ENCODE assay signal across 1 cellular context in genomic region chr12:47397664-47398281, GRCh38.
TF ChIP-seq lines count a peak whose summit lies in the region.

No MANE protein-coding gene starts in this region.

TF ChIP-seq in WTC11, 78 proteins besides CTCF, POLR2A, EP300 and RAD21 (continued from another document):
- TF ChIP-seq, protein P1, sequence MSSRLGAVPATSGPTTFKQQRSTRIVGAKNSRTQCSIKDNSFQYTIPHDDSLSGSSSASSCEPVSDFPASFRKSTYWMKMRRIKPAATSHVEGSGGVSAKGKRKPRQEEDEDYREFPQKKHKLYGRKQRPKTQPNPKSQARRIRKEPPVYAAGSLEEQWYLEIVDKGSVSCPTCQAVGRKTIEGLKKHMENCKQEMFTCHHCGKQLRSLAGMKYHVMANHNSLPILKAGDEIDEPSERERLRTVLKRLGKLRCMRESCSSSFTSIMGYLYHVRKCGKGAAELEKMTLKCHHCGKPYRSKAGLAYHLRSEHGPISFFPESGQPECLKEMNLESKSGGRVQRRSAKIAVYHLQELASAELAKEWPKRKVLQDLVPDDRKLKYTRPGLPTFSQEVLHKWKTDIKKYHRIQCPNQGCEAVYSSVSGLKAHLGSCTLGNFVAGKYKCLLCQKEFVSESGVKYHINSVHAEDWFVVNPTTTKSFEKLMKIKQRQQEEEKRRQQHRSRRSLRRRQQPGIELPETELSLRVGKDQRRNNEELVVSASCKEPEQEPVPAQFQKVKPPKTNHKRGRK (CRISPR knock-in tag; IDR thresholded peaks at IDR 0.05; ENCODE audit: borderline replicate concordance): no peak
- TF ChIP-seq SP1 (CRISPR knock-in tag; conservative IDR thresholded peaks at IDR 0.05) (no peak), SMAD4 (CRISPR knock-in tag; IDR thresholded peaks at IDR 0.05) (no peak), TEAD4 (CRISPR knock-in tag; IDR thresholded peaks at IDR 0.05) (no peak), IRF2 (CRISPR knock-in tag; IDR thresholded peaks at IDR 0.05; ENCODE audit: borderline replicate concordance, low read depth) (no peak)
- TF ChIP-seq, protein P2, sequence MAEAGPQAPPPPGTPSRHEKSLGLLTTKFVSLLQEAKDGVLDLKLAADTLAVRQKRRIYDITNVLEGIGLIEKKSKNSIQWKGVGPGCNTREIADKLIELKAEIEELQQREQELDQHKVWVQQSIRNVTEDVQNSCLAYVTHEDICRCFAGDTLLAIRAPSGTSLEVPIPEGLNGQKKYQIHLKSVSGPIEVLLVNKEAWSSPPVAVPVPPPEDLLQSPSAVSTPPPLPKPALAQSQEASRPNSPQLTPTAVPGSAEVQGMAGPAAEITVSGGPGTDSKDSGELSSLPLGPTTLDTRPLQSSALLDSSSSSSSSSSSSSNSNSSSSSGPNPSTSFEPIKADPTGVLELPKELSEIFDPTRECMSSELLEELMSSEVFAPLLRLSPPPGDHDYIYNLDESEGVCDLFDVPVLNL (CRISPR knock-in tag; IDR thresholded peaks at IDR 0.05; ENCODE audit: borderline replicate concordance, low read depth): no peak
- TF ChIP-seq, protein P3, sequence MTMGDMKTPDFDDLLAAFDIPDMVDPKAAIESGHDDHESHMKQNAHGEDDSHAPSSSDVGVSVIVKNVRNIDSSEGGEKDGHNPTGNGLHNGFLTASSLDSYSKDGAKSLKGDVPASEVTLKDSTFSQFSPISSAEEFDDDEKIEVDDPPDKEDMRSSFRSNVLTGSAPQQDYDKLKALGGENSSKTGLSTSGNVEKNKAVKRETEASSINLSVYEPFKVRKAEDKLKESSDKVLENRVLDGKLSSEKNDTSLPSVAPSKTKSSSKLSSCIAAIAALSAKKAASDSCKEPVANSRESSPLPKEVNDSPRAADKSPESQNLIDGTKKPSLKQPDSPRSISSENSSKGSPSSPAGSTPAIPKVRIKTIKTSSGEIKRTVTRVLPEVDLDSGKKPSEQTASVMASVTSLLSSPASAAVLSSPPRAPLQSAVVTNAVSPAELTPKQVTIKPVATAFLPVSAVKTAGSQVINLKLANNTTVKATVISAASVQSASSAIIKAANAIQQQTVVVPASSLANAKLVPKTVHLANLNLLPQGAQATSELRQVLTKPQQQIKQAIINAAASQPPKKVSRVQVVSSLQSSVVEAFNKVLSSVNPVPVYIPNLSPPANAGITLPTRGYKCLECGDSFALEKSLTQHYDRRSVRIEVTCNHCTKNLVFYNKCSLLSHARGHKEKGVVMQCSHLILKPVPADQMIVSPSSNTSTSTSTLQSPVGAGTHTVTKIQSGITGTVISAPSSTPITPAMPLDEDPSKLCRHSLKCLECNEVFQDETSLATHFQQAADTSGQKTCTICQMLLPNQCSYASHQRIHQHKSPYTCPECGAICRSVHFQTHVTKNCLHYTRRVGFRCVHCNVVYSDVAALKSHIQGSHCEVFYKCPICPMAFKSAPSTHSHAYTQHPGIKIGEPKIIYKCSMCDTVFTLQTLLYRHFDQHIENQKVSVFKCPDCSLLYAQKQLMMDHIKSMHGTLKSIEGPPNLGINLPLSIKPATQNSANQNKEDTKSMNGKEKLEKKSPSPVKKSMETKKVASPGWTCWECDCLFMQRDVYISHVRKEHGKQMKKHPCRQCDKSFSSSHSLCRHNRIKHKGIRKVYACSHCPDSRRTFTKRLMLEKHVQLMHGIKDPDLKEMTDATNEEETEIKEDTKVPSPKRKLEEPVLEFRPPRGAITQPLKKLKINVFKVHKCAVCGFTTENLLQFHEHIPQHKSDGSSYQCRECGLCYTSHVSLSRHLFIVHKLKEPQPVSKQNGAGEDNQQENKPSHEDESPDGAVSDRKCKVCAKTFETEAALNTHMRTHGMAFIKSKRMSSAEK (CRISPR knock-in tag; IDR thresholded peaks at IDR 0.05; ENCODE audit: borderline replicate concordance): no peak
